In genomic region chr5:96687080-96687479, GRCh38 we compare ENCODE assay signal across 16 cellular contexts. TPM values are rescaled to one million over a fixed set of nuclear protein-coding genes. Genes with fewer than 3 reads are reported as not detected.
DNase-seq lines count a peak whose midpoint lies in the region; ATAC-seq and TF ChIP-seq lines count a peak whose summit lies in the region.
"Had no signal": no experiment of that assay in that cellular context is flagged by ENCODE, and none has a peak within 500 bp of the region (broad histone marks: within the 10 kb centered on the region; RNA-seq: fewer than 3 reads in every experiment).

No MANE protein-coding gene starts in this region.

- POLR2A ChIA-PET in WTC11 (lab: Charles Lee), result no interaction called here

- H3K9me3 Mint-ChIP-seq in CD14-positive monocyte, result no peaks in the 10 kb centered on the region
- no peaks in the 10 kb centered on the region for H3K9me3 Mint-ChIP-seq in HFFc6
- H3K9me3 Mint-ChIP-seq in WTC11, result no peaks in the 10 kb centered on the region
- H3K9me3 Mint-ChIP-seq in memory B cell, result no peaks in the 10 kb centered on the region
- H3K9me3 Mint-ChIP-seq: activated T-cell treated with anti-CD3 and anti-CD28 coated beads, Interleukin-2, amount 50 U/mL, for 72 hours; CD8-positive, alpha-beta T cell; stimulated activated naive CD8-positive, alpha-beta T cell treated with anti-CD3 and anti-CD28 coated beads, Interleukin-15, Interleukin-2, amounts not matched to agents 100 ng/mL and 50 ng/mL, for 24 hours had no signal

- H3K36me3 Mint-ChIP-seq in CD14-positive monocyte (peaks cover 29 to 35% of the 10 kb centered on the region in 2 donors), HFFc6 (ENCODE audit: low read depth) (peaks cover 16% of the 10 kb centered on the region), WTC11 (no peaks in the 10 kb centered on the region), memory B cell (peaks cover 13% of the 10 kb centered on the region)

- no peaks in the 10 kb centered on the region for H3K27me3 Mint-ChIP-seq in CD14-positive monocyte (ENCODE audit: low read depth in 3 of 3)
- H3K27me3 Mint-ChIP-seq in HFFc6 (ENCODE audit: insufficient read depth), result no peaks in the 10 kb centered on the region; the same call in 1 of the 2 replicates
- H3K27me3 Mint-ChIP-seq in WTC11 (ENCODE audit: low read depth), result no peaks in the 10 kb centered on the region
- H3K27me3 Mint-ChIP-seq in memory B cell, result no peaks in the 10 kb centered on the region
- H3K27me3 Mint-ChIP-seq: stimulated activated naive CD8-positive, alpha-beta T cell treated with anti-CD3 and anti-CD28 coated beads, Interleukin-15, Interleukin-2, amounts not matched to agents 100 ng/mL and 50 ng/mL, for 24 hours had no signal

- CTCF ChIA-PET in WTC11 (lab: Charles Lee), result interaction anchor here (1.5 to 2.1 kb wide), 2 partner anchors 73 to 343 kb away, joined by 7 read pairs; no protein-coding TSS in a partner anchor

- H3K4me3 Mint-ChIP-seq in CD14-positive monocyte, result no peak overlapping the region
- no peak overlapping the region; the same call in 1 of the 2 replicates for H3K4me3 Mint-ChIP-seq in HFFc6
- no peak overlapping the region for H3K4me3 Mint-ChIP-seq in WTC11
- H3K4me3 Mint-ChIP-seq in memory B cell, result no peak overlapping the region
- H3K4me3 Mint-ChIP-seq: CD8-positive, alpha-beta T cell; stimulated activated naive CD8-positive, alpha-beta T cell treated with anti-CD3 and anti-CD28 coated beads, Interleukin-15, Interleukin-2, amounts not matched to agents 100 ng/mL and 50 ng/mL, for 24 hours had no signal

- no peak for DNase-seq in CD14-positive monocyte (ENCODE audit: low spot score)
- DNase-seq in HFFc6, result no peak
- DNase-seq in WTC11 (ENCODE audit: low spot score), result no peak
- no peak for DNase-seq in memory B cell (ENCODE audit: low spot score in 2 of 2)
- DNase-seq in SKM-1 treated with dmso at 0.1 percent for 144 hours (lab: John Stamatoyannopoulos, UW; ENCODE audit: unreplicated experiment), result no peak
- DNase-seq in left ventricle myocardium superior, result no peak
- no peak for DNase-seq in LoVo (ENCODE audit: low spot score)
- no peak for DNase-seq in activated effector memory CD4-positive, alpha-beta T cell treated with anti-CD3 and anti-CD28 coated beads, Interleukin-2, amount 50 U/mL, for 16 hours
- DNase-seq: activated CD4-positive, CD25-positive, alpha-beta regulatory T cell treated with anti-CD3 and anti-CD28 coated beads, Interleukin-2, amount 50 U/mL, for 72 hours; activated T-cell treated with anti-CD3 and anti-CD28 coated beads, Interleukin-2, amount 50 U/mL, for 72 hours; CD8-positive, alpha-beta T cell; DND-41; dorsolateral prefrontal cortex; kidney; NK-92 treated with Interleukin-12 subunit alpha and Interleukin-12 subunit beta, amount 100 ng/mL, for 24 hours had no signal

- ATAC-seq in WTC11 (no peak), memory B cell (ENCODE audit: low read depth) (no peak), left ventricle myocardium superior (no peak)

- TF ChIP-seq CTCF in CD14-positive monocyte (IDR thresholded peaks at IDR 0.05), result no peak
- no peak for TF ChIP-seq CTCF in HFFc6 (IDR thresholded peaks at IDR 0.05)
- no peak for TF ChIP-seq CTCF in WTC11 (IDR thresholded peaks at IDR 0.05)

- H3K27ac Mint-ChIP-seq in CD14-positive monocyte, result peak overlapping the region in 5 of 7 donors; percentile 55 to 81 (median 72)
- H3K27ac Mint-ChIP-seq in HFFc6, result peak overlapping the region; percentile 53
- peak overlapping the region; percentile 24; the same call in 1 of the 2 replicates for H3K27ac Mint-ChIP-seq in WTC11
- H3K27ac Mint-ChIP-seq in memory B cell, result peak overlapping the region; percentile 37
- H3K27ac Mint-ChIP-seq: CD8-positive, alpha-beta T cell; stimulated activated naive CD8-positive, alpha-beta T cell treated with anti-CD3 and anti-CD28 coated beads, Interleukin-15, Interleukin-2, amounts not matched to agents 100 ng/mL and 50 ng/mL, for 24 hours had no signal

- intact Hi-C loops in CD14-positive monocyte (cut with micrococcal nuclease) (no loop called here), left ventricle myocardium superior (cut with micrococcal nuclease) (no loop called here)

- H3K4me1 Mint-ChIP-seq in CD14-positive monocyte (peaks cover 34% of the 10 kb centered on the region), HFFc6 (ENCODE audit: low read depth) (peaks cover 73% of the 10 kb centered on the region), WTC11 (peaks cover 4% of the 10 kb centered on the region; the same call in 1 of the 2 replicates), memory B cell (peaks cover 30% of the 10 kb centered on the region)

TF ChIP-seq in WTC11, 78 proteins besides CTCF, POLR2A, EP300 and RAD21:
- TF ChIP-seq PRDM15 (CRISPR knock-in tag; IDR thresholded peaks at IDR 0.05) (no peak), ZNF425 (CRISPR knock-in tag; conservative IDR thresholded peaks at IDR 0.05) (no peak), NFYB (CRISPR knock-in tag; conservative IDR thresholded peaks at IDR 0.05; ENCODE audit: low read depth) (no peak), ZNF138 (CRISPR knock-in tag; conservative IDR thresholded peaks at IDR 0.05) (no peak), PRRX2 (CRISPR knock-in tag; IDR thresholded peaks at IDR 0.05) (no peak), SOX15 (CRISPR knock-in tag; IDR thresholded peaks at IDR 0.05) (no peak), PREB (CRISPR knock-in tag; IDR thresholded peaks at IDR 0.05; ENCODE audit: borderline replicate concordance) (no peak), SMAD3 (CRISPR knock-in tag; IDR thresholded peaks at IDR 0.05; ENCODE audit: borderline replicate concordance) (no peak), FOXK1 (CRISPR knock-in tag; IDR thresholded peaks at IDR 0.05) (no peak), ELF4 (CRISPR knock-in tag; IDR thresholded peaks at IDR 0.05; ENCODE audit: low read depth) (no peak), KAT7 (CRISPR knock-in tag; IDR thresholded peaks at IDR 0.05; ENCODE audit: borderline replicate concordance) (no peak), ZNF671 (CRISPR knock-in tag; IDR thresholded peaks at IDR 0.05) (no peak)

RNA-seq across cellular contexts. Expression of gene CAST, which starts 24.9 kb away (rescaled TPM):
- polyA plus RNA-seq in CD14-positive monocyte, result 10 to 100 TPM; 49.6 to 76.8 TPM
- 100 to 1,000 TPM; 274 to 342 (median 322) TPM for total RNA-seq in HFFc6 (2021; fragmentation: NEBNext Ultra II Directional; extraction: Animal tissue kit (Norgen Biotek cat#: 25700))
- total RNA-seq in WTC11 (2021) (38.9 to 45.9 TPM (median 40.0 TPM) in 3 replicates), left ventricle myocardium superior (523 TPM)
